Comparison of ENCODE assay signal across 11 cellular contexts in the genomic region with DNA sequence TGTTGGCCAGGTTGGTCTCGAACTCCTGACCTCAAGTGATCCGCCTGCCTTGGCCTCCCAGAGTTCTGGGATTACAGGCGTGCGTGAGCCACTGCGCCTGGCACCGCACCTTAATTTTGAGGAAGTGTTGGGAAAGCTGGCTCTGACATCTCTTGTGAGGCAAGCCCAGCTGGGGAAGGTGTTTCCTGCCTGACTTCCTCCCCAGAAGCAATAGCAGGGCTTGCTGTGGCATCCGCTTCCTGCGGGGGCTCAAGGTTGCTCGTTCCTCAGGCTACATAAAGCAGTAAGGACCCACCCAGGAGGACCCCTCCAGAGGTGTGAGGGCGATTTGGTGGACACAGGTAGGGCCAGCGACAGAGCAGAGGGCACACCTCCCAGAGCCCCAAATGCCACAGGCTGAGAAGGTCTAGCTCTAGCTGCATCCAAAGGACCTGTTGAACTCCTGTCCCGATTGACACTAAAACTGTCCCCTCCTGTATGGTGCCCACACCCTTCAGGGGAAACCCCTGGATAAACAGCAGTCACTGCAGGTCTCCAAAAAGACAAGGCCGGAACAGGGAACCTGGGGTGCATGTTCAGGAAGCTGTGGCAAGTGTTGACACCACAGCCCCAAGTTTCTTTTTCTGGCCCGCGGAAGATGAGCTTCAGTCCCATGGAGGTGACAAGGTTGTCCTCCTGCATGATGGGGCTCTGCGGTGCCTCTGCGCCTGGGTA. TPM values are rescaled to one million over a fixed set of nuclear protein-coding genes. Genes with fewer than 3 reads are reported as not detected.
DNase-seq lines count a peak whose midpoint lies in the region; ATAC-seq and TF ChIP-seq lines count a peak whose summit lies in the region.
"Not testable (repeated sequence)": the region's sequence is repeated elsewhere in the genome, so short reads cannot be mapped to it uniquely, and the experiment has no call there.
"Had no signal": no experiment of that assay in that cellular context is flagged by ENCODE, and none has a peak within 500 bp of the region (broad histone marks: within the 10 kb centered on the region; RNA-seq: fewer than 3 reads in every experiment).

No MANE protein-coding gene starts in this region.

- H3K36me3 Mint-ChIP-seq in CD4-positive, CD25-positive, alpha-beta regulatory T cell; activated T-helper 17 cell treated with anti-CD3 and anti-CD28 coated beads, Interleukin-2, amount 50 U/mL, for 72 hours (ENCODE audit: low read depth): not testable (repeated sequence)

- not testable (repeated sequence) for H3K4me1 ChIP-seq in CD4-positive, CD25-positive, alpha-beta regulatory T cell (ENCODE audit: control insufficient read depth, insufficient read depth, low read length, poor library complexity, severe bottlenecking); Panc1 (ENCODE audit: control insufficient read depth, insufficient read depth, low read length); lower lobe of right lung

- not testable (repeated sequence) for H3K27me3 Mint-ChIP-seq in CD4-positive, CD25-positive, alpha-beta regulatory T cell; activated T-helper 17 cell treated with anti-CD3 and anti-CD28 coated beads, Interleukin-2, amount 50 U/mL, for 72 hours

- BruUV-seq in Panc1 (replicated peaks; lab: Mats Ljungman, UMichigan), result not testable (repeated sequence)

- not testable (repeated sequence) for H3K27me3 ChIP-seq in CD4-positive, CD25-positive, alpha-beta regulatory T cell (ENCODE audit: control insufficient read depth, insufficient read depth, low read length); Panc1 (ENCODE audit: control insufficient read depth, insufficient read depth, low read length); lower lobe of right lung (ENCODE audit: low read depth)

- peak; percentile 55 to 79 for ATAC-seq in CD4-positive, CD25-positive, alpha-beta regulatory T cell (ENCODE audit: low read depth in 2 of 2)
- peak; percentile 32 for ATAC-seq in GM19455 (IDR thresholded peaks at IDR 0.05; ENCODE audit: unreplicated experiment)
- ATAC-seq in HG03066 (IDR thresholded peaks at IDR 0.05; ENCODE audit: low read depth, unreplicated experiment), result peak; percentile 37
- peak; percentile 7; the same call in 1 of the 2 replicates for ATAC-seq in Panc1
- peak; percentile 94 for ATAC-seq in activated T-helper 17 cell treated with anti-CD3 and anti-CD28 coated beads, Interleukin-2, amount 50 U/mL, for 72 hours (replicated peaks)
- ATAC-seq in Right ventricle myocardium inferior, result peak; percentile 47
- ATAC-seq in lower lobe of right lung, result peak; percentile 56 to 63
- peak; percentile 57 for ATAC-seq in sciatic nerve

- not testable (repeated sequence) for H3K27ac Mint-ChIP-seq in CD4-positive, CD25-positive, alpha-beta regulatory T cell; activated T-helper 17 cell treated with anti-CD3 and anti-CD28 coated beads, Interleukin-2, amount 50 U/mL, for 72 hours

- POLR2A ChIA-PET in Panc1 (lab: Charles Lee), result not testable (repeated sequence)

- not testable (repeated sequence) for H3K9me3 ChIP-seq in CD4-positive, CD25-positive, alpha-beta regulatory T cell (ENCODE audit: control insufficient read depth in 2 of 2, low read length in 2 of 2); Panc1 (ENCODE audit: control insufficient read depth, insufficient read depth, low read depth, low read length); lower lobe of right lung

- intact Hi-C loops in Panc1 (cut with micrococcal nuclease; ENCODE audit: unreplicated experiment); Right ventricle myocardium inferior (cut with DNase I); lower lobe of right lung (cut with DNase I); sciatic nerve (cut with DNase I): not testable (repeated sequence)

- H3K4me3 ChIP-seq in CD4-positive, CD25-positive, alpha-beta regulatory T cell (ENCODE audit: low read depth, low read length); Panc1 (ENCODE audit: low read depth in 2 of 2, low read length in 2 of 2); lower lobe of right lung: not testable (repeated sequence)

- H3K4me1 Mint-ChIP-seq in CD4-positive, CD25-positive, alpha-beta regulatory T cell; activated T-helper 17 cell treated with anti-CD3 and anti-CD28 coated beads, Interleukin-2, amount 50 U/mL, for 72 hours: not testable (repeated sequence)

- not testable (repeated sequence) for H3K4me3 Mint-ChIP-seq in CD4-positive, CD25-positive, alpha-beta regulatory T cell; activated T-helper 17 cell treated with anti-CD3 and anti-CD28 coated beads, Interleukin-2, amount 50 U/mL, for 72 hours

- TF ChIP-seq CTCF in Panc1 (IDR thresholded peaks at IDR 0.05); lower lobe of right lung (IDR thresholded peaks at IDR 0.05): not testable (repeated sequence)

- DNase-seq in CD4-positive, CD25-positive, alpha-beta regulatory T cell; Panc1 (ENCODE audit: low read depth, low spot score); Right ventricle myocardium inferior (ENCODE audit: missing footprints); lower lobe of right lung; sciatic nerve (ENCODE audit: low spot score): not testable (repeated sequence)

- CTCF ChIA-PET in Panc1 (lab: Charles Lee), result not testable (repeated sequence)

- H3K27ac ChIP-seq in CD4-positive, CD25-positive, alpha-beta regulatory T cell (ENCODE audit: insufficient read depth, low read length, poor library complexity, severe bottlenecking); Panc1 (ENCODE audit: low read length); lower lobe of right lung: not testable (repeated sequence)

- not testable (repeated sequence) for H3K36me3 ChIP-seq in CD4-positive, CD25-positive, alpha-beta regulatory T cell (ENCODE audit: control insufficient read depth, insufficient read depth, low read length); Panc1 (ENCODE audit: control insufficient read depth, insufficient read depth, low read length); lower lobe of right lung

- in situ Hi-C loops in Panc1 (cut with HindIII; ENCODE audit: low pct_unique_long_range_greater_than_20kb, low sequenced_read_pairs), result not testable (repeated sequence)

- H3K9me3 Mint-ChIP-seq in CD4-positive, CD25-positive, alpha-beta regulatory T cell; activated T-helper 17 cell treated with anti-CD3 and anti-CD28 coated beads, Interleukin-2, amount 50 U/mL, for 72 hours: not testable (repeated sequence)

RNA-seq across cellular contexts. Expression of gene NCF1, which starts 8.4 kb away (rescaled TPM):
- 3.1 TPM for total RNA-seq in CD4-positive, CD25-positive, alpha-beta regulatory T cell
- 1 to 10 TPM; 3.5 to 7.2 (median 4.5) TPM for polyA plus RNA-seq in CD4-positive, CD25-positive, alpha-beta regulatory T cell
- total RNA-seq in Panc1 (2021; ENCODE audit: unreplicated experiment) (not detected), Right ventricle myocardium inferior (4.2 TPM), lower lobe of right lung (50.8 TPM), sciatic nerve (15.3 TPM)
- polyA plus RNA-seq in Panc1 (2012; ENCODE audit: insufficient read length), result 0.59 TPM
- 1 to 10 TPM in 1 of 2 donors, under 1 TPM in 1; 0.24 to 2.2 TPM for total RNA-seq in activated T-helper 17 cell treated with anti-CD3 and anti-CD28 coated beads, Interleukin-2, amount 50 U/mL, for 72 hours
- total RNA-seq: A172; activated CD4-positive, alpha-beta T cell treated with anti-CD3 and anti-CD28 coated beads, Interleukin-2, amount 10 ng/mL, durations not matched to agents 24 days and 14 days; HT-29 had no signal

Comparison
In these comparisons a context has a peak if more than half of its experiments do, and no peak if none do; other contexts are left out.
1. ATAC-seq: peak in every context shown above with its lines; median percentile 94 in activated T-helper 17 cell treated with anti-CD3 and anti-CD28 coated beads, Interleukin-2, amount 50 U/mL, for 72 hours; 67 in CD4-positive, CD25-positive, alpha-beta regulatory T cell; 60 in lower lobe of right lung; 57 in sciatic nerve; 47 in Right ventricle myocardium inferior; 37 in HG03066; 32 in GM19455; 7 in Panc1.